ENCODE assay signal across 21 cellular contexts in the genomic region with DNA sequence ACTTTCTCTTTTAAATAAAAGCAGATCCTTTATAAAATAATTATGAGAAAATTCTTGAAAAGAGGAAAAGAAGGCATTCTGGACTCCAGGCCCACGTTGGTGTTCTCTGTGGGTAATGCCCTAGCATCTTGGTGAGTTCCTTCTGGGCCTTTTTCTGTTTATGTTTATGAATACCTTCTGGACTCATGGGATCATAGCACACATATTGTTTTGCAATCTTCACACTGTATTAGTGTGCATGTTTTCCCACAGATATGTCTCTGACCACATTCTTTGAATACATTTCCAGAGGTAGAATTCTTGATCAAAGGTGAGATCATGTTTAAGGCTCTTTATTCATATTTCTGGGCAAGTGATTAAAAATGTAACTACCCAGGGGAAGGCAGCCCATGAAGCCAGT. TPM values are rescaled to one million over a fixed set of nuclear protein-coding genes. Genes with fewer than 3 reads are reported as not detected.
DNase-seq lines count a peak whose midpoint lies in the region; ATAC-seq and TF ChIP-seq lines count a peak whose summit lies in the region.
"Had no signal": no experiment of that assay in that cellular context is flagged by ENCODE, and none has a peak within 500 bp of the region (broad histone marks: within the 10 kb centered on the region; RNA-seq: fewer than 3 reads in every experiment).

No MANE protein-coding gene starts in this region.

- H3K14ac ChIP-seq in mesenchymal stem cell (ENCODE audit: low read length in 2 of 2), result no peak overlapping the region

- H3K18ac ChIP-seq in mesenchymal stem cell (ENCODE audit: low read depth in 1 of 2, low read length in 2 of 2), result no peak overlapping the region

- no peaks in the 10 kb centered on the region for H3K9me3 ChIP-seq in mesenchymal stem cell (ENCODE audit: control insufficient read depth, low read length)
- H3K9me3 ChIP-seq: BLaER1 had no signal

- peaks cover 12% of the 10 kb centered on the region for H3K4me1 ChIP-seq in mesenchymal stem cell (ENCODE audit: control insufficient read depth, insufficient read depth, low read depth, low read length)

- H2BK120ac ChIP-seq in mesenchymal stem cell (ENCODE audit: low read depth, low read length), result no peak overlapping the region

- no peak overlapping the region for H2BK5ac ChIP-seq in mesenchymal stem cell (ENCODE audit: low read depth, low read length, poor library complexity, severe bottlenecking)

- no peaks in the 10 kb centered on the region for H3K36me3 ChIP-seq in mesenchymal stem cell (ENCODE audit: control insufficient read depth in 1 of 2, insufficient read depth in 2 of 2, low read depth in 1 of 2, low read length in 2 of 2)
- H3K36me3 ChIP-seq: BLaER1 had no signal

- no peak overlapping the region for H3K27ac ChIP-seq in mesenchymal stem cell (ENCODE audit: low read length, poor library complexity, severe bottlenecking)
- H3K27ac ChIP-seq: BLaER1 had no signal

- no peak overlapping the region for H2AK5ac ChIP-seq in mesenchymal stem cell (ENCODE audit: low read length, severe bottlenecking)

- no peak overlapping the region for H3K4ac ChIP-seq in mesenchymal stem cell (ENCODE audit: low read depth in 1 of 2, low read length in 2 of 2)

- no peaks in the 10 kb centered on the region for H3K27me3 Mint-ChIP-seq in chondrocyte (ENCODE audit: low read depth)

- H4K91ac ChIP-seq in mesenchymal stem cell (ENCODE audit: low read length), result no peak overlapping the region

- H3K4me2 ChIP-seq in mesenchymal stem cell (ENCODE audit: low read length, poor library complexity, severe bottlenecking), result no peak overlapping the region

- H3K79me1 ChIP-seq in mesenchymal stem cell (replicated peaks; ENCODE audit: low read length, poor library complexity, severe bottlenecking), result peaks cover 22% of the 10 kb centered on the region

- no peak overlapping the region for H2AFZ ChIP-seq in mesenchymal stem cell (ENCODE audit: low read depth, low read length)

- no peak overlapping the region for H3K4me3 Mint-ChIP-seq in chondrocyte (ENCODE audit: unreplicated experiment)
- H3K4me3 Mint-ChIP-seq: CD4-positive, alpha-beta memory T cell; IgD-negative memory B cell had no signal

- 50% methylated on average over 1 of the region's 1 CpG for WGBS in mesenchymal stem cell

- no peak for TF ChIP-seq CTCF in chondrocyte (IDR thresholded peaks at IDR 0.05)

- H3K4me1 Mint-ChIP-seq in chondrocyte (ENCODE audit: low read depth), result peaks cover 78% of the 10 kb centered on the region
- H3K4me1 Mint-ChIP-seq: CD4-positive, alpha-beta memory T cell; IgD-negative memory B cell had no signal

- H3K36me3 Mint-ChIP-seq in chondrocyte (ENCODE audit: low read depth), result no peaks in the 10 kb centered on the region
- H3K36me3 Mint-ChIP-seq: CD4-positive, alpha-beta memory T cell; IgD-negative memory B cell had no signal

- peak overlapping the region; percentile 4 for H3K27ac Mint-ChIP-seq in chondrocyte (ENCODE audit: unreplicated experiment)
- H3K27ac Mint-ChIP-seq: CD4-positive, alpha-beta memory T cell; IgD-negative memory B cell had no signal

- H2BK15ac ChIP-seq in mesenchymal stem cell (ENCODE audit: low read depth, poor library complexity, severe bottlenecking), result no peak overlapping the region

- no peak overlapping the region for H3K23ac ChIP-seq in mesenchymal stem cell (ENCODE audit: low read length in 2 of 2)

- DNase-seq in AG08396 (ENCODE audit: low spot score) (peak; percentile 43), NCI-H226 (peak; percentile 67), chondrocyte (ENCODE audit: low spot score) (no peak), mesenchymal stem cell (peak; percentile 66), putamen (ENCODE audit: low spot score) (no peak)
- DNase-seq in activated naive CD4-positive, alpha-beta T cell treated with Interleukin-2 at 50 U/mL for 16 hours, result no peak
- DNase-seq: CD4-positive, alpha-beta memory T cell; DMS153; GF-D8; GOT3; Karpas-422; NCI-H1436; NCI-H2081; NK-92 treated with Interleukin-12 subunit alpha and Interleukin-12 subunit beta, amount 100 ng/mL, for 24 hours; SHP77 had no signal

- no peaks in the 10 kb centered on the region for H3K27me3 ChIP-seq in mesenchymal stem cell (ENCODE audit: control insufficient read depth in 1 of 2, insufficient read depth in 1 of 2, low read length in 2 of 2)
- H3K27me3 ChIP-seq: BLaER1 had no signal

- ATAC-seq in HG03135 (IDR thresholded peaks at IDR 0.05; ENCODE audit: unreplicated experiment) (no peak), HG03175 (IDR thresholded peaks at IDR 0.05; ENCODE audit: unreplicated experiment) (no peak)
- ATAC-seq: SK-N-SH treated with all-trans-retinoic acid at 6 μM for 48 hours had no signal

- H3K9ac ChIP-seq in mesenchymal stem cell (ENCODE audit: low read length), result no peak overlapping the region
- H3K9ac ChIP-seq: BLaER1 had no signal

- H2BK12ac ChIP-seq in mesenchymal stem cell (ENCODE audit: low read length in 2 of 2), result no peak overlapping the region

- no peak overlapping the region for H3K4me3 ChIP-seq in mesenchymal stem cell (ENCODE audit: insufficient read depth in 1 of 2, low read depth in 1 of 2, low read length in 2 of 2)
- H3K4me3 ChIP-seq: BLaER1 had no signal

- H4K8ac ChIP-seq in mesenchymal stem cell (ENCODE audit: low read length), result no peak overlapping the region

- no peaks in the 10 kb centered on the region for H3K9me3 Mint-ChIP-seq in chondrocyte (ENCODE audit: low read depth)

RNA-seq across cellular contexts. Expression of a gene that starts 15.9 kb away (rescaled TPM):
- 31.1 to 37.0 TPM (median 36.0 TPM) in 3 replicates for total RNA-seq in chondrocyte
- polyA plus RNA-seq in mesenchymal stem cell (2013, experiment 1 of 2), result 28.9 TPM
- polyA plus RNA-seq in mesenchymal stem cell (2013, experiment 2 of 2), result 29.5 TPM
- total RNA-seq: CD4-positive, alpha-beta memory T cell; OCI-LY7 had no signal
- polyA plus RNA-seq: CD4-positive, alpha-beta memory T cell; IgD-negative memory B cell had no signal

Comparison
In these comparisons a context has a peak if more than half of its experiments do, and no peak if none do; other contexts are left out.
1. DNase-seq: peak in AG08396 (single experiment), NCI-H226 (single experiment) and mesenchymal stem cell (single experiment); none in chondrocyte (single experiment), activated naive CD4-positive, alpha-beta T cell treated with Interleukin-2 at 50 U/mL for 16 hours (single experiment) and putamen (single experiment).